ENCODE assay signal across 16 cellular contexts in the genomic region with DNA sequence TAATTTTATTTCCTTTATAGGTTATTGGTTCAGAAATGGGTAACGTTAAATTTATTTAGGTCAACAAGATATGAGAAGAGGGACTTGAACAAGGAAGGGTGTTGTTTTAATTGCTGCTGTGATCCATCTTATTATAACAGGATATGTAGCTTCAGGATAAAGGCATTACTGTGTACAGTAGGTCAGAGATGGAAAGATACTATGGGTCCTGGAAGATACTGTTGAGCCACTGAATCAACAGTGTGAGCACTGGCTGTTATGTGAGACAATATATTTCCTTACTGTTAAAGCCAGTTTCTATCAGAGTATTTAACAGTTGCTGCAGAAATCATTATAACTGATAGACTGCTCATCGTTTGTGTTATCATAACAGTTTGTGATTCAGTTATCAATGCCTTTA.
DNase-seq lines count a peak whose midpoint lies in the region; ATAC-seq, FAIRE-seq and TF ChIP-seq lines count a peak whose summit lies in the region.
"Had no signal": no experiment of that assay in that cellular context is flagged by ENCODE, and none has a peak within 500 bp of the region (broad histone marks: within the 10 kb centered on the region; RNA-seq: fewer than 3 reads in every experiment).

No MANE protein-coding gene starts in this region.

- 69% methylated on average over 2 of the region's 2 CpGs for WGBS in right lobe of liver (ENCODE audit: insufficient coverage, low coverage, low lambda C conversion rate, missing lambda C conversion rate)

- H3K27me3 ChIP-seq in PC-3 (ENCODE audit: low read length) (no peaks in the 10 kb centered on the region), endothelial cell of umbilical vein (ENCODE audit: control insufficient read depth in 2 of 2, insufficient read depth in 2 of 2, low read length in 2 of 2) (no peaks in the 10 kb centered on the region), keratinocyte (ENCODE audit: control insufficient read depth, extremely low read depth, insufficient read depth, low read length) (no peaks in the 10 kb centered on the region), right lobe of liver (no peaks in the 10 kb centered on the region)

- dilution Hi-C loops in endothelial cell of umbilical vein (cut with MboI; ENCODE audit: extremely low pct_ligation_motif_present, low sequenced_read_pairs), result no loop called here
- dilution Hi-C loops in keratinocyte (cut with MboI; ENCODE audit: extremely low pct_ligation_motif_present, low sequenced_read_pairs), result no loop called here

- peak; percentile 6 for FAIRE-seq in D721Med (lab: Jason Lieb, UNC)
- no peak for FAIRE-seq in endothelial cell of umbilical vein (lab: Jason Lieb, UNC)
- peak; percentile 32 for FAIRE-seq in keratinocyte (lab: Jason Lieb, UNC)
- FAIRE-seq: A204.1, HepG2 had no signal

- ATAC-seq in PC-3 (peak; percentile 69), right lobe of liver (no peak), sciatic nerve (no peak)
- ATAC-seq: HCT116, HepG2 had no signal

- intact Hi-C loops in PC-3 (cut with micrococcal nuclease), result no loop called here
- intact Hi-C loops in endothelial cell of umbilical vein (cut with micrococcal nuclease), result loop anchor here (10.0 kb wide), 1 partner anchor 315 kb away; no protein-coding TSS in a partner anchor
- intact Hi-C loops in right lobe of liver (cut with DNase I), result no loop called here
- intact Hi-C loops in sciatic nerve (cut with DNase I), result no loop called here

- POLR2A ChIA-PET in PC-3 (lab: Charles Lee; ENCODE audit: unreplicated experiment), result no interaction called here
- POLR2A ChIA-PET in endothelial cell of umbilical vein (lab: Charles Lee), result no interaction called here

- H3K27ac ChIP-seq in PC-3 (ENCODE audit: low read length), result peak overlapping the region; percentile 80
- H3K27ac ChIP-seq in endothelial cell of umbilical vein (ENCODE audit: insufficient read depth, low read depth, low read length), result no peak overlapping the region
- peak overlapping the region; percentile 29 for H3K27ac ChIP-seq in keratinocyte (ENCODE audit: control insufficient read depth, insufficient read depth, low read length)
- no peak overlapping the region for H3K27ac ChIP-seq in right lobe of liver

- H3K9me1 ChIP-seq in endothelial cell of umbilical vein (replicated peaks; ENCODE audit: control insufficient read depth, extremely low read depth, insufficient read depth, low read length) (no peaks in the 10 kb centered on the region), keratinocyte (ENCODE audit: control insufficient read depth, extremely low read depth, insufficient read depth, low read length) (no peaks in the 10 kb centered on the region)

- H3K4me3 ChIP-seq in PC-3 (ENCODE audit: low read length), result peak overlapping the region; percentile 37; the same call in 1 of the 2 replicates
- no peak overlapping the region for H3K4me3 ChIP-seq in endothelial cell of umbilical vein (replicated peaks in 1 of 3; ENCODE audit: insufficient read depth in 1 of 3, low read depth in 1 of 3, low read length in 3 of 3)
- H3K4me3 ChIP-seq in keratinocyte (ENCODE audit: control insufficient read depth in 2 of 3, extremely low read depth in 1 of 3, insufficient read depth in 2 of 3, low read depth in 1 of 3, low read length in 3 of 3), result no peak overlapping the region
- no peak overlapping the region for H3K4me3 ChIP-seq in right lobe of liver

- H3F3A ChIP-seq in PC-3 (ENCODE audit: low read length, unreplicated experiment), result peaks cover 5% of the 10 kb centered on the region

- H3K9me2 ChIP-seq in PC-3 (replicated peaks; ENCODE audit: low read length), result no peaks in the 10 kb centered on the region

- H3K79me2 ChIP-seq in PC-3 (ENCODE audit: low read length), result no peaks in the 10 kb centered on the region
- H3K79me2 ChIP-seq in endothelial cell of umbilical vein (ENCODE audit: control insufficient read depth, insufficient read depth, low read length), result no peaks in the 10 kb centered on the region
- H3K79me2 ChIP-seq in keratinocyte (ENCODE audit: control insufficient read depth, insufficient read depth, low read length), result no peaks in the 10 kb centered on the region

- DNase-seq in D721Med (ENCODE audit: insufficient read length, low spot score) (no peak), PC-3 (peak; percentile 65), endothelial cell of umbilical vein (ENCODE audit: low read depth, low spot score) (no peak), keratinocyte (ENCODE audit: low read depth, low spot score) (no peak), C1 segment of cervical spinal cord (lab: John Stamatoyannopoulos, UW) (no peak), right lobe of liver (no peak), sciatic nerve (ENCODE audit: low spot score) (no peak)
- DNase-seq: AML-193; CD4-positive, alpha-beta memory T cell; DMS79 treated with DMSO at 0.1 percent for 48 hours; GF-D8; GOT3; H7 had no signal

- H3K36me3 ChIP-seq in PC-3 (ENCODE audit: low read depth, low read length), result no peaks in the 10 kb centered on the region
- H3K36me3 ChIP-seq in endothelial cell of umbilical vein (ENCODE audit: control insufficient read depth in 2 of 2, extremely low read depth in 1 of 2, insufficient read depth in 2 of 2, low read length in 2 of 2), result no peaks in the 10 kb centered on the region
- no peaks in the 10 kb centered on the region for H3K36me3 ChIP-seq in keratinocyte (ENCODE audit: control insufficient read depth in 2 of 2, extremely low read depth in 1 of 2, insufficient read depth in 2 of 2, low read length in 2 of 2)
- H3K36me3 ChIP-seq in right lobe of liver, result no peaks in the 10 kb centered on the region

- CTCF ChIA-PET in PC-3 (lab: Charles Lee), result no interaction called here
- CTCF ChIA-PET in endothelial cell of umbilical vein (lab: Charles Lee), result no interaction called here

- H3K4me2 ChIP-seq in PC-3 (ENCODE audit: low read length), result peak overlapping the region; percentile 71
- H3K4me2 ChIP-seq in endothelial cell of umbilical vein (ENCODE audit: insufficient read depth, low read length), result peak overlapping the region; percentile 24
- peak overlapping the region; percentile 2 for H3K4me2 ChIP-seq in keratinocyte (ENCODE audit: control insufficient read depth, extremely low read depth, insufficient read depth, low read depth, low read length)

- no peak overlapping the region for H3K9ac ChIP-seq in PC-3 (ENCODE audit: low read length)
- no peak overlapping the region for H3K9ac ChIP-seq in endothelial cell of umbilical vein (replicated peaks; ENCODE audit: extremely low read depth, insufficient read depth, low read length)
- H3K9ac ChIP-seq in keratinocyte (ENCODE audit: control insufficient read depth, extremely low read depth, insufficient read depth, low read length), result no peak overlapping the region

- no peak overlapping the region for H2AFZ ChIP-seq in PC-3 (ENCODE audit: low read length)
- H2AFZ ChIP-seq in endothelial cell of umbilical vein (ENCODE audit: low read depth, low read length), result no peak overlapping the region
- no peak overlapping the region for H2AFZ ChIP-seq in keratinocyte (ENCODE audit: control insufficient read depth, low read length)

- H3K9me3 ChIP-seq in PC-3 (ENCODE audit: low read length) (no peaks in the 10 kb centered on the region), endothelial cell of umbilical vein (replicated peaks; ENCODE audit: control insufficient read depth, insufficient read depth, low read length) (no peaks in the 10 kb centered on the region), keratinocyte (ENCODE audit: control insufficient read depth, low read depth, low read length) (no peaks in the 10 kb centered on the region), right lobe of liver (no peaks in the 10 kb centered on the region)

- TF ChIP-seq CTCF in D721Med (IDR thresholded peaks at IDR 0.05; ENCODE audit: insufficient read depth, missing control alignments), result no peak
- no peak for TF ChIP-seq CTCF in PC-3 (conservative IDR thresholded peaks at IDR 0.05; ENCODE audit: low read depth, low read length)
- TF ChIP-seq CTCF in endothelial cell of umbilical vein (IDR thresholded peaks at IDR 0.05; ENCODE audit: extremely low read depth in 1 of 2, insufficient read depth in 1 of 2, low read depth in 1 of 2, low read length in 2 of 2), result no peak
- no peak for TF ChIP-seq CTCF in keratinocyte (optimal IDR thresholded peaks at IDR 0.05 in 1 of 3, IDR thresholded peaks at IDR 0.05 in 1 of 3, conservative IDR thresholded peaks at IDR 0.05 in 1 of 3; ENCODE audit: extremely low read depth in 1 of 3, insufficient read depth in 2 of 3, low read length in 3 of 3)
- no peak for TF ChIP-seq CTCF in right lobe of liver (IDR thresholded peaks at IDR 0.05)

- H3K4me1 ChIP-seq in PC-3 (ENCODE audit: insufficient read depth, low read length), result peaks cover 39% of the 10 kb centered on the region
- H3K4me1 ChIP-seq in endothelial cell of umbilical vein (ENCODE audit: control insufficient read depth, extremely low read depth, insufficient read depth, low read length), result peaks cover 3% of the 10 kb centered on the region
- peaks cover 24% of the 10 kb centered on the region for H3K4me1 ChIP-seq in keratinocyte (ENCODE audit: control insufficient read depth, extremely low read depth, insufficient read depth, low read length)
- H3K4me1 ChIP-seq in right lobe of liver, result no peaks in the 10 kb centered on the region

- TF ChIP-seq POLR2A in endothelial cell of umbilical vein (IDR thresholded peaks at IDR 0.05; ENCODE audit: low read depth, low read length) (no peak), right lobe of liver (IDR thresholded peaks at IDR 0.05) (no peak)

- no TSS peak for BruUV-seq in PC-3 (replicated peaks; lab: Mats Ljungman, UMichigan)
- BruUV-seq in endothelial cell of umbilical vein (replicated peaks; lab: Mats Ljungman, UMichigan), result no TSS peak

- H4K20me1 ChIP-seq in PC-3 (ENCODE audit: low read length) (no peaks in the 10 kb centered on the region), endothelial cell of umbilical vein (replicated peaks; ENCODE audit: control insufficient read depth, extremely low read depth, insufficient read depth, low read length) (no peaks in the 10 kb centered on the region), keratinocyte (ENCODE audit: control insufficient read depth, extremely low read depth, insufficient read depth, low read length) (no peaks in the 10 kb centered on the region)

TF ChIP-seq in endothelial cell of umbilical vein, 7 proteins besides CTCF, POLR2A, EP300 and RAD21:
- TF ChIP-seq, protein P1, sequence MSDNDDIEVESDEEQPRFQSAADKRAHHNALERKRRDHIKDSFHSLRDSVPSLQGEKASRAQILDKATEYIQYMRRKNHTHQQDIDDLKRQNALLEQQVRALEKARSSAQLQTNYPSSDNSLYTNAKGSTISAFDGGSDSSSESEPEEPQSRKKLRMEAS (IDR thresholded peaks at IDR 0.05; ENCODE audit: insufficient read depth, insufficient read length), result no peak
- TF ChIP-seq JUN (IDR thresholded peaks at IDR 0.05; ENCODE audit: borderline replicate concordance, insufficient read depth, insufficient read length, low read depth), result no peak
- no peak for TF ChIP-seq GATA2 (IDR thresholded peaks at IDR 0.05; ENCODE audit: insufficient read depth, insufficient read length, low read depth, low read length)
- TF ChIP-seq MYC (IDR thresholded peaks at IDR 0.05; ENCODE audit: low read depth, low read length), result no peak
- TF ChIP-seq EZH2 (IDR thresholded peaks at IDR 0.05; ENCODE audit: borderline replicate concordance, low read depth, low read length, severe bottlenecking), result no peak
- TF ChIP-seq POLR2AphosphoS5 (IDR thresholded peaks at IDR 0.05; ENCODE audit: insufficient read depth, low read depth, low read length), result no peak
- no peak for TF ChIP-seq FOS (IDR thresholded peaks at IDR 0.05; ENCODE audit: borderline replicate concordance, insufficient read depth, low read length)

Comparison
In these comparisons a context has a peak if more than half of its experiments do, and no peak if none do; other contexts are left out.
1. H3K27ac ChIP-seq: peak in PC-3 (single experiment) and keratinocyte (single experiment); none in endothelial cell of umbilical vein (single experiment) and right lobe of liver (0 of 3).
2. H3K4me2 ChIP-seq: peak in every context shown above with its lines; median percentile 71 in PC-3; 24 in endothelial cell of umbilical vein; 2 in keratinocyte.